ENCODE assay signal across 24 cellular contexts in genomic region chr10:123585477-123586445, GRCh38.
"Had no signal": no experiment of that assay in that cellular context is flagged by ENCODE, and none has a peak within 500 bp of the region (broad histone marks: within the 10 kb centered on the region; RNA-seq: fewer than 3 reads in every experiment).

No MANE protein-coding gene starts in this region.

- H3K27me3 ChIP-seq: colonic mucosa, right atrium auricular region, testis had no signal

- H3K27ac ChIP-seq: adrenal gland, body of pancreas, cardiac muscle cell, colonic mucosa, gastroesophageal sphincter, hepatocyte, lower lobe of right lung, right atrium auricular region, testis, transverse colon had no signal

- H3K36me3 ChIP-seq: adrenal gland, cardiac muscle cell, colonic mucosa, gastroesophageal sphincter, lower lobe of right lung, right atrium auricular region, transverse colon had no signal

- H2AFZ ChIP-seq: hepatocyte had no signal

- ATAC-seq: body of pancreas; gastroesophageal sphincter; lower lobe of right lung; stimulated activated naive B cell treated with anti-CD40 and anti-IgM and Interleukin-4, amounts not matched to agents 10 μg/mL and 1 μg/mL and 100 μg/mL, for 72 hours had no signal

- DNase-seq: activated effector memory CD4-positive, alpha-beta T cell treated with anti-CD3 and anti-CD28 coated beads, Interleukin-2, amount 50 U/mL, for 16 hours; activated naive CD4-positive, alpha-beta T cell treated with anti-CD3 and anti-CD28 coated beads for 36 hours; activated naive CD8-positive, alpha-beta T cell treated with anti-CD3 and anti-CD28 coated beads for 36 hours; activated T-cell treated with anti-CD3 and anti-CD28 coated beads, Interleukin-2, amount 50 U/mL, for 1 hour; adrenal gland; aorta; body of pancreas; cerebellar nuclear complex; colonic mucosa; effector memory CD4-positive, alpha-beta T cell; erythroblast; immature natural killer cell; lower lobe of right lung; mesendoderm; stimulated activated CD4-positive, alpha-beta T cell treated with anti-CD3 and anti-CD28 coated beads, Interleukin-15, amount 100 ng/mL, for 24 hours; stimulated activated CD4-positive, alpha-beta T cell treated with anti-CD3 and anti-CD28 coated beads, Interleukin-2, amount 100 ng/mL, for 24 hours; stimulated activated naive B cell treated with anti-CD40 and anti-IgM and Interleukin-4, amounts not matched to agents 10 μg/mL and 1 μg/mL and 100 μg/mL, for 72 hours; T-helper 2 cell; testis; transverse colon had no signal

- H3K9me3 ChIP-seq: adrenal gland, body of pancreas, colonic mucosa, gastroesophageal sphincter, lower lobe of right lung, right atrium auricular region, testis, transverse colon had no signal

- H3K79me2 ChIP-seq: hepatocyte had no signal

- H3K4me3 ChIP-seq: adrenal gland, body of pancreas, cardiac muscle cell, colonic mucosa, gastroesophageal sphincter, hepatocyte, lower lobe of right lung, right atrium auricular region, testis, transverse colon had no signal

- H3K4me2 ChIP-seq: hepatocyte had no signal

- H3K4me1 ChIP-seq: colonic mucosa, testis had no signal
